Comparison of ENCODE assay signal across 1 cellular context in the genomic region with DNA sequence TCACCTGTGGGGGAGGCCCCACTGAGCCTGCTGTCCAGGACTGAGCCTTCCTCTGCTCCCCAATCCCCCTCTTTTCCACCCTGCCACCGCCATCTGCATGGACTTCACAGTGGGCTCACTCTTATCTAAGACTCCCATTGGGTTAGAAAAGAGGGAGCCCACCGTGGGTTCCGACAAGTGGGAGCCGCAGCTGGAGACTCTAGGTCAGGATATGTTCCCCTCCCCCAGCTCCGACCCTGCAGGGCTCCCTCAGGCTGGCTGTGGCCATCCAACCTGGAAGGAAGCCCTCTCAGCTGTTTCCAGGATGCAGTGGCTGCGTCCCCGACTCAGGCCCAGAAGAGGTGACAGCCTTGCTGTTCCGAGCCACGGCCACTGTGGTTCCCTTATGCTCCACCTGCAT.
TF ChIP-seq lines count a peak whose summit lies in the region.

No MANE protein-coding gene starts in this region.

TF ChIP-seq in IMR-90, 13 proteins besides CTCF, POLR2A, EP300 and RAD21:
- TF ChIP-seq MAZ (IDR thresholded peaks at IDR 0.05; ENCODE audit: borderline replicate concordance, low read depth, low read length), result no peak
- TF ChIP-seq BHLHE40 (IDR thresholded peaks at IDR 0.05; ENCODE audit: low read depth, low read length), result no peak
- no peak for TF ChIP-seq NFE2L2 (IDR thresholded peaks at IDR 0.05; ENCODE audit: low read depth, low read length)
- TF ChIP-seq RFX5 (IDR thresholded peaks at IDR 0.05; ENCODE audit: low read depth, low read length), result no peak
- TF ChIP-seq SMC3 (IDR thresholded peaks at IDR 0.05; ENCODE audit: low read depth, low read length), result no peak
- TF ChIP-seq CHD1 (IDR thresholded peaks at IDR 0.05; ENCODE audit: low read depth, low read length), result no peak
- TF ChIP-seq CEBPB (IDR thresholded peaks at IDR 0.05; ENCODE audit: low read depth, low read length), result no peak
- TF ChIP-seq MAFK (IDR thresholded peaks at IDR 0.05; ENCODE audit: low read depth, low read length), result no peak
- TF ChIP-seq, protein P1, sequence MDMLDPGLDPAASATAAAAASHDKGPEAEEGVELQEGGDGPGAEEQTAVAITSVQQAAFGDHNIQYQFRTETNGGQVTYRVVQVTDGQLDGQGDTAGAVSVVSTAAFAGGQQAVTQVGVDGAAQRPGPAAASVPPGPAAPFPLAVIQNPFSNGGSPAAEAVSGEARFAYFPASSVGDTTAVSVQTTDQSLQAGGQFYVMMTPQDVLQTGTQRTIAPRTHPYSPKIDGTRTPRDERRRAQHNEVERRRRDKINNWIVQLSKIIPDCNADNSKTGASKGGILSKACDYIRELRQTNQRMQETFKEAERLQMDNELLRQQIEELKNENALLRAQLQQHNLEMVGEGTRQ (IDR thresholded peaks at IDR 0.05; ENCODE audit: low read depth, low read length), result no peak
- TF ChIP-seq RCOR1 (IDR thresholded peaks at IDR 0.05; ENCODE audit: insufficient replicate concordance, low read length), result no peak
- TF ChIP-seq, protein P2, sequence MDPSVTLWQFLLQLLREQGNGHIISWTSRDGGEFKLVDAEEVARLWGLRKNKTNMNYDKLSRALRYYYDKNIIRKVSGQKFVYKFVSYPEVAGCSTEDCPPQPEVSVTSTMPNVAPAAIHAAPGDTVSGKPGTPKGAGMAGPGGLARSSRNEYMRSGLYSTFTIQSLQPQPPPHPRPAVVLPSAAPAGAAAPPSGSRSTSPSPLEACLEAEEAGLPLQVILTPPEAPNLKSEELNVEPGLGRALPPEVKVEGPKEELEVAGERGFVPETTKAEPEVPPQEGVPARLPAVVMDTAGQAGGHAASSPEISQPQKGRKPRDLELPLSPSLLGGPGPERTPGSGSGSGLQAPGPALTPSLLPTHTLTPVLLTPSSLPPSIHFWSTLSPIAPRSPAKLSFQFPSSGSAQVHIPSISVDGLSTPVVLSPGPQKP (IDR thresholded peaks at IDR 0.05; ENCODE audit: borderline replicate concordance, low read depth, low read length), result no peak
- no peak for TF ChIP-seq FOS (IDR thresholded peaks at IDR 0.05; ENCODE audit: low read depth, low read length)
- TF ChIP-seq MXI1 (IDR thresholded peaks at IDR 0.05; ENCODE audit: borderline replicate concordance, low read depth, low read length), result no peak
TF ChIP-seq in IMR-90: peak in this region for 0.
